2 cellular contexts compared by ENCODE assay signal in the genomic region with DNA sequence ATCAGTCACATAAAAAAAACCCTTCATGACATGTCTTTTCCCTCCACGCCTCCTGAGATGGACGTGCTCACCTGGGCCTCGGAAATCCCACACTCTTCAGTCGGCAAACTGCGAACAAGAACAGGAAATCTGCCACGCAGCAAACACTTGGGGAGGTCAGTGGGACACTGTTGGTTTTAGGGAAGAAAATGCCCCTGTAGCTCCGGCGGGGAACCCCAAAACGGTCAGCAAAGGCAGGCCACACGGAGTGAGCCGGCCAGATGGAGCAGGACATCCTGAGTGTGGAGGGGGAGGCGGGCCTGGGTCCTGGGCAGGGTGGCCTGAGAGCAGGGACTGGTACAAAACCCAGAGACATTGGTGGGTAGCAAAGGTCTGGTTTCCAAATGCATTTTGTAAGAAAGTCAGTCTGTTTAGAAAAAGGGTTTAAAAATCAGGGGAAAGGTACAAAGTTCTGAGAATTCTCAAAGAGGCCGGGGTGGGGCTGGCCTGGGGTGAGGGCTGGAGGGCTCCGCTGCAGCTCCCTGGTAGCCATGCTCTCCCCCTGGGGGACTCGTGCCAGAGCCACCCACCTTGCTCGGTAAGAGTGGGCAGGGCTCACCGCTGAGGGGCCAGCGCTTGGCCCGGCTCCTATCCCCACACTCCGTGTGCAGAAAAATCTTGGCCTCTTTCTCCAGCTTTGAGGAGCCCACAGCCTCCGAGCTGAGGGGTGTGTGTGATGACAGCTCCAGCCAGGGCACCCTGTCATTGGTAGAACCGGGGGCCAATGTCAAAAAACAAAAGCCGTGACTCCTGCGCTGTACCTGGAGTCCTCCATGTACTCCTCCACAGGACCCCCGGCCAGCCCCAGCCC.
TF ChIP-seq lines count a peak whose summit lies in the region.

No MANE protein-coding gene starts in this region.

TF ChIP-seq in GM23338, 12 proteins besides CTCF, POLR2A, EP300 and RAD21:
- TF ChIP-seq POLR2AphosphoS5 (IDR thresholded peaks at IDR 0.05; ENCODE audit: low read depth) (peak; percentile 32; the same call in 1 of the 2 replicates), NANOG (IDR thresholded peaks at IDR 0.05; ENCODE audit: borderline replicate concordance) (no peak)

TF ChIP-seq in GM12878, 131 proteins besides CTCF, POLR2A, EP300 and RAD21:
- TF ChIP-seq CREB1 (IDR thresholded peaks at IDR 0.05; ENCODE audit: low read depth) = no peak
- TF ChIP-seq SREBF2 (IDR thresholded peaks at IDR 0.05; ENCODE audit: low read length) = no peak
- TF ChIP-seq JUND (IDR thresholded peaks at IDR 0.05; ENCODE audit: low read depth, low read length) = no peak
- TF ChIP-seq, protein P1, sequence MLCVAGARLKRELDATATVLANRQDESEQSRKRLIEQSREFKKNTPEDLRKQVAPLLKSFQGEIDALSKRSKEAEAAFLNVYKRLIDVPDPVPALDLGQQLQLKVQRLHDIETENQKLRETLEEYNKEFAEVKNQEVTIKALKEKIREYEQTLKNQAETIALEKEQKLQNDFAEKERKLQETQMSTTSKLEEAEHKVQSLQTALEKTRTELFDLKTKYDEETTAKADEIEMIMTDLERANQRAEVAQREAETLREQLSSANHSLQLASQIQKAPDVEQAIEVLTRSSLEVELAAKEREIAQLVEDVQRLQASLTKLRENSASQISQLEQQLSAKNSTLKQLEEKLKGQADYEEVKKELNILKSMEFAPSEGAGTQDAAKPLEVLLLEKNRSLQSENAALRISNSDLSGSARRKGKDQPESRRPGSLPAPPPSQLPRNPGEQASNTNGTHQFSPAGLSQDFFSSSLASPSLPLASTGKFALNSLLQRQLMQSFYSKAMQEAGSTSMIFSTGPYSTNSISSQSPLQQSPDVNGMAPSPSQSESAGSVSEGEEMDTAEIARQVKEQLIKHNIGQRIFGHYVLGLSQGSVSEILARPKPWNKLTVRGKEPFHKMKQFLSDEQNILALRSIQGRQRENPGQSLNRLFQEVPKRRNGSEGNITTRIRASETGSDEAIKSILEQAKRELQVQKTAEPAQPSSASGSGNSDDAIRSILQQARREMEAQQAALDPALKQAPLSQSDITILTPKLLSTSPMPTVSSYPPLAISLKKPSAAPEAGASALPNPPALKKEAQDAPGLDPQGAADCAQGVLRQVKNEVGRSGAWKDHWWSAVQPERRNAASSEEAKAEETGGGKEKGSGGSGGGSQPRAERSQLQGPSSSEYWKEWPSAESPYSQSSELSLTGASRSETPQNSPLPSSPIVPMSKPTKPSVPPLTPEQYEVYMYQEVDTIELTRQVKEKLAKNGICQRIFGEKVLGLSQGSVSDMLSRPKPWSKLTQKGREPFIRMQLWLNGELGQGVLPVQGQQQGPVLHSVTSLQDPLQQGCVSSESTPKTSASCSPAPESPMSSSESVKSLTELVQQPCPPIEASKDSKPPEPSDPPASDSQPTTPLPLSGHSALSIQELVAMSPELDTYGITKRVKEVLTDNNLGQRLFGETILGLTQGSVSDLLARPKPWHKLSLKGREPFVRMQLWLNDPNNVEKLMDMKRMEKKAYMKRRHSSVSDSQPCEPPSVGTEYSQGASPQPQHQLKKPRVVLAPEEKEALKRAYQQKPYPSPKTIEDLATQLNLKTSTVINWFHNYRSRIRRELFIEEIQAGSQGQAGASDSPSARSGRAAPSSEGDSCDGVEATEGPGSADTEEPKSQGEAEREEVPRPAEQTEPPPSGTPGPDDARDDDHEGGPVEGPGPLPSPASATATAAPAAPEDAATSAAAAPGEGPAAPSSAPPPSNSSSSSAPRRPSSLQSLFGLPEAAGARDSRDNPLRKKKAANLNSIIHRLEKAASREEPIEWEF (IDR thresholded peaks at IDR 0.05; ENCODE audit: insufficient replicate concordance, low read depth, low read length) = no peak
- no peak for TF ChIP-seq MLLT1 (IDR thresholded peaks at IDR 0.05)
- TF ChIP-seq, protein P2, sequence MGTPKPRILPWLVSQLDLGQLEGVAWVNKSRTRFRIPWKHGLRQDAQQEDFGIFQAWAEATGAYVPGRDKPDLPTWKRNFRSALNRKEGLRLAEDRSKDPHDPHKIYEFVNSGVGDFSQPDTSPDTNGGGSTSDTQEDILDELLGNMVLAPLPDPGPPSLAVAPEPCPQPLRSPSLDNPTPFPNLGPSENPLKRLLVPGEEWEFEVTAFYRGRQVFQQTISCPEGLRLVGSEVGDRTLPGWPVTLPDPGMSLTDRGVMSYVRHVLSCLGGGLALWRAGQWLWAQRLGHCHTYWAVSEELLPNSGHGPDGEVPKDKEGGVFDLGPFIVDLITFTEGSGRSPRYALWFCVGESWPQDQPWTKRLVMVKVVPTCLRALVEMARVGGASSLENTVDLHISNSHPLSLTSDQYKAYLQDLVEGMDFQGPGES (IDR thresholded peaks at IDR 0.05) = no peak
- no peak for TF ChIP-seq SMC3 (IDR thresholded peaks at IDR 0.05; ENCODE audit: borderline replicate concordance, low read length)
- no peak for TF ChIP-seq TCF3 (IDR thresholded peaks at IDR 0.05; ENCODE audit: borderline replicate concordance, insufficient read depth, low read depth, low read length)
- no peak for TF ChIP-seq ZNF207 (IDR thresholded peaks at IDR 0.05; ENCODE audit: borderline replicate concordance)
- TF ChIP-seq EGR1 (IDR thresholded peaks at IDR 0.05; ENCODE audit: borderline replicate concordance in 1 of 2, low read depth in 2 of 2, low read length in 2 of 2) = no peak
